ENCODE assay signal across 11 cellular contexts in genomic region chr7:127578036-127578684, GRCh38. TPM values are rescaled to one million over a fixed set of nuclear protein-coding genes. Genes with fewer than 3 reads are reported as not detected.
DNase-seq lines count a peak whose midpoint lies in the region; ATAC-seq and TF ChIP-seq lines count a peak whose summit lies in the region.
"Had no signal": no experiment of that assay in that cellular context is flagged by ENCODE, and none has a peak within 500 bp of the region (broad histone marks: within the 10 kb centered on the region; RNA-seq: fewer than 3 reads in every experiment).

No MANE protein-coding gene starts in this region.

- H3K79me2 ChIP-seq in OCI-LY1 (ENCODE audit: insufficient read depth, low read length): no peaks in the 10 kb centered on the region

- H3K4me3 ChIP-seq in OCI-LY1 (ENCODE audit: low read depth, low read length, poor library complexity, severe bottlenecking) (no peak overlapping the region), epithelial cell of proximal tubule (ENCODE audit: low read depth, low read length) (no peak overlapping the region), mucosa of descending colon (no peak overlapping the region)
- H3K4me3 ChIP-seq: body of pancreas had no signal

- H3K9ac ChIP-seq in OCI-LY1 (ENCODE audit: low read length): no peak overlapping the region

- no peaks in the 10 kb centered on the region for H3K27me3 ChIP-seq in OCI-LY1 (ENCODE audit: insufficient read depth, low read length)
- H3K27me3 ChIP-seq: body of pancreas had no signal

- no peaks in the 10 kb centered on the region for H3K9me2 ChIP-seq in OCI-LY1 (ENCODE audit: low read depth, low read length)

- no peak overlapping the region for H2AFZ ChIP-seq in OCI-LY1 (ENCODE audit: low read length)

- no peak for ATAC-seq in mucosa of descending colon
- no peak for ATAC-seq in HG03442 (IDR thresholded peaks at IDR 0.05; ENCODE audit: unreplicated experiment)
- ATAC-seq: body of pancreas had no signal

- peaks cover 51% of the 10 kb centered on the region for H3K36me3 ChIP-seq in OCI-LY1 (ENCODE audit: insufficient read depth, low read length)
- H3K36me3 ChIP-seq in mucosa of descending colon (ENCODE audit: low read depth): no peaks in the 10 kb centered on the region

- H3K27ac ChIP-seq in OCI-LY1 (ENCODE audit: low read depth, low read length, poor library complexity, severe bottlenecking): no peak overlapping the region
- H3K27ac ChIP-seq: body of pancreas had no signal

- TF ChIP-seq CTCF in OCI-LY1 (IDR thresholded peaks at IDR 0.05; ENCODE audit: low read length) (peak; percentile 50; the same call in 1 of the 2 replicates), epithelial cell of proximal tubule (conservative IDR thresholded peaks at IDR 0.05; ENCODE audit: low read depth, low read length) (peak; percentile 48), mucosa of descending colon (IDR thresholded peaks at IDR 0.05) (no peak)

- peak; percentile 11 for DNase-seq in stimulated activated CD4-positive, alpha-beta T cell treated with anti-CD3 and anti-CD28 coated beads, Interleukin-15, amount 100 ng/mL, for 24 hours
- DNase-seq in stimulated activated CD4-positive, alpha-beta T cell treated with anti-CD3 and anti-CD28 coated beads, Interleukin-4, amount 100 ng/mL, for 24 hours: no peak
- no peak for DNase-seq in epithelial cell of proximal tubule (ENCODE audit: low read depth)
- DNase-seq in kidney glomerular epithelial cell (lab: John Stamatoyannopoulos, UW): no peak
- no peak for DNase-seq in mucosa of descending colon
- DNase-seq in activated CD8-positive, alpha-beta memory T cell treated with anti-CD3 and anti-CD28 coated beads, Interleukin-2, amount 50 U/mL, for 48 hours: no peak
- DNase-seq: activated CD4-positive, alpha-beta memory T cell treated with anti-CD3 and anti-CD28 coated beads for 36 hours; CD4-positive, CD25-positive, alpha-beta regulatory T cell had no signal

- no peaks in the 10 kb centered on the region for H3F3A ChIP-seq in OCI-LY1 (ENCODE audit: insufficient read depth, low read length)

- peaks cover under 1% of the 10 kb centered on the region for H3K4me1 ChIP-seq in OCI-LY1 (ENCODE audit: insufficient read depth, low read length, severe bottlenecking)
- H3K4me1 ChIP-seq in mucosa of descending colon (ENCODE audit: low read depth): peaks cover 7% of the 10 kb centered on the region

- H3K9me3 ChIP-seq in OCI-LY1 (ENCODE audit: low read length): no peaks in the 10 kb centered on the region
- no peaks in the 10 kb centered on the region for H3K9me3 ChIP-seq in mucosa of descending colon
- H3K9me3 ChIP-seq: body of pancreas had no signal

- H4K20me1 ChIP-seq in OCI-LY1 (ENCODE audit: insufficient read depth, low read length): no peaks in the 10 kb centered on the region

- no peak overlapping the region for H3K4me2 ChIP-seq in OCI-LY1 (ENCODE audit: low read length)

- intact Hi-C loops in mucosa of descending colon (cut with DNase I, micrococcal nuclease): no loop called here

RNA-seq across cellular contexts. Expression of gene GCC1, which starts 7.2 kb away (rescaled TPM):
- total RNA-seq in epithelial cell of proximal tubule: 13.9 and 15.2 TPM in 2 replicates
- 10 to 100 TPM; 14.8 to 18.0 (median 17.8) TPM for total RNA-seq in mucosa of descending colon

RNA-seq across cellular contexts. Expression of gene ARF5, which starts 10.1 kb away (rescaled TPM):
- 252 and 276 TPM in 2 replicates for total RNA-seq in epithelial cell of proximal tubule
- total RNA-seq in mucosa of descending colon: 100 to 1,000 TPM in 2 of 3 donors, 10 to 100 TPM in 1; 94.3 to 160 (median 141) TPM

RNA-seq across cellular contexts. Expression of gene FSCN3, which starts 15.4 kb away (rescaled TPM):
- total RNA-seq in epithelial cell of proximal tubule (2.4 and 4.1 TPM in 2 replicates), mucosa of descending colon (1 to 10 TPM in 1 of 3 donors, under 1 TPM in 2; 0.35 to 1.0 (median 0.52) TPM)

RNA-seq across cellular contexts. Expression of gene PAX4, which starts 39.8 kb away (rescaled TPM):
- total RNA-seq in epithelial cell of proximal tubule (not detected in 2 replicates), mucosa of descending colon (1 to 10 TPM in 1 of 3 donors, under 1 TPM in 1, not detected in 1; 0.96 to 1.8 TPM)
- total RNA-seq: activated CD4-positive, alpha-beta memory T cell treated with anti-CD3 and anti-CD28 coated beads for 36 hours; body of pancreas; CD4-positive, CD25-positive, alpha-beta regulatory T cell had no signal
